Comparison of ENCODE assay signal across 16 cellular contexts in the genomic region with DNA sequence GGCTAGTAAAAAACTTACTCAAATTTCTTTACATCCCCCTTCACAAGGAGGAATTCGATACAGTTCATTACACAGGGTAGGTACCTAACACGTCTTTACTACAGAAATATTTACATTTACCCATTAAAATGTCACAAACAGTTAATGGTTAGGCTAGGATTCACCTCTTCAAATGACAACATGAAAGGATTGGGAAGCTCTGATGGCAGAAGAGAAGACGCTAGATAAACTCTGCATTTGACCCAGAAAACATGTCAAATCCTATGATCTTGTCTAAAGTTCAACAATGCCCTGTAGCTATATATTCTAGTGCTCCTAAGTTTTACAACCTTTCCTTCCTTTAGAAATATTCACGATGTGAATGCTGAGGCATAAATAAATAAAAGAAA.
DNase-seq lines count a peak whose midpoint lies in the region; ATAC-seq, FAIRE-seq and TF ChIP-seq lines count a peak whose summit lies in the region.
"Had no signal": no experiment of that assay in that cellular context is flagged by ENCODE, and none has a peak within 500 bp of the region (broad histone marks: within the 10 kb centered on the region; RNA-seq: fewer than 3 reads in every experiment).

No MANE protein-coding gene starts in this region.

- TF ChIP-seq CTCF in PC-3 (conservative IDR thresholded peaks at IDR 0.05; ENCODE audit: low read depth, low read length) (no peak), foreskin keratinocyte (conservative IDR thresholded peaks at IDR 0.05) (no peak)

- POLR2A ChIA-PET in PC-3 (lab: Charles Lee; ENCODE audit: unreplicated experiment): no interaction called here

- no peaks in the 10 kb centered on the region for H4K20me1 ChIP-seq in PC-3 (ENCODE audit: low read length)

- peak overlapping the region; percentile 32 for H3K4me2 ChIP-seq in PC-3 (ENCODE audit: low read length)

- H3K9ac ChIP-seq in PC-3 (ENCODE audit: low read length) (no peak overlapping the region), skeletal muscle tissue (ENCODE audit: low read depth in 1 of 3, low read length in 3 of 3) (no peak overlapping the region)

- CTCF ChIA-PET in PC-3 (lab: Charles Lee): interaction anchor here (0.6 kb wide), 1 partner anchor 409 kb away, joined by 4 read pairs; no protein-coding TSS in a partner anchor

- H3K4me3 ChIP-seq in PC-3 (ENCODE audit: low read length) (no peak overlapping the region), skeletal muscle tissue (ENCODE audit: low read length in 3 of 3) (no peak overlapping the region)

- H3K36me3 ChIP-seq in PC-3 (ENCODE audit: low read depth, low read length) (no peaks in the 10 kb centered on the region), skeletal muscle tissue (ENCODE audit: control insufficient read depth in 3 of 3, insufficient read depth in 3 of 3, low read length in 3 of 3) (no peaks in the 10 kb centered on the region)

- intact Hi-C loops in PC-3 (cut with micrococcal nuclease): loop anchor here (5.0 kb wide), 1 partner anchor 61 kb away; no protein-coding TSS in a partner anchor

- H3K27ac ChIP-seq in PC-3 (ENCODE audit: low read length) (peak overlapping the region; percentile 39), foreskin keratinocyte (peak overlapping the region; percentile 86), skeletal muscle tissue (ENCODE audit: low read depth, low read length) (peak overlapping the region; percentile 39)
- H3K27ac ChIP-seq: RWPE1 had no signal

- 0 out of 2 replicates have a peak, but pooled peaks cover 3% of the 10 kb centered on the region for H3K79me2 ChIP-seq in PC-3 (ENCODE audit: low read length)

- DNase-seq in GM18507 (ENCODE audit: extremely low spot score, insufficient read length, low read depth): no peak
- DNase-seq in PC-3: peak; percentile 29
- DNase-seq in foreskin keratinocyte: no peak
- DNase-seq in AG08396 (ENCODE audit: low spot score): no peak
- DNase-seq in NCI-H1436 (lab: John Stamatoyannopoulos, UW): no peak
- no peak for DNase-seq in cerebellar nuclear complex (lab: John Stamatoyannopoulos, UW)
- DNase-seq: CD8-positive, alpha-beta T cell; Kasumi-1; NCI-H1417; NCI-H2029 treated with DMSO at 0.1 percent for 48 hours; NCI-H510A; NCI-H82 had no signal

- H3K4me1 ChIP-seq in PC-3 (ENCODE audit: insufficient read depth, low read length) (peaks cover 34% of the 10 kb centered on the region), foreskin keratinocyte (peaks cover 12% of the 10 kb centered on the region), skeletal muscle tissue (ENCODE audit: control insufficient read depth in 3 of 3, insufficient read depth in 3 of 3, low read length in 3 of 3) (peaks cover 9 to 19% (median 18%) of the 10 kb centered on the region in 3 donors)

- H2AFZ ChIP-seq in PC-3 (ENCODE audit: low read length): no peak overlapping the region

- BruUV-seq in PC-3 (replicated peaks; lab: Mats Ljungman, UMichigan): no TSS peak

- no peaks in the 10 kb centered on the region for H3K9me2 ChIP-seq in PC-3 (replicated peaks; ENCODE audit: low read length)

- H3K27me3 ChIP-seq in PC-3 (ENCODE audit: low read length): no peaks in the 10 kb centered on the region
- H3K27me3 ChIP-seq in foreskin keratinocyte: no peaks in the 10 kb centered on the region
- no peaks in the 10 kb centered on the region for H3K27me3 ChIP-seq in skeletal muscle tissue (ENCODE audit: control insufficient read depth in 3 of 3, insufficient read depth in 3 of 3, low read length in 3 of 3)

- FAIRE-seq in GM18507 (lab: Jason Lieb, UNC): peak; percentile 62
- FAIRE-seq: H54 had no signal

- peak; percentile 70 for ATAC-seq in PC-3
- ATAC-seq in foreskin keratinocyte: no peak
- no peak for ATAC-seq in HG03108 (IDR thresholded peaks at IDR 0.05; ENCODE audit: unreplicated experiment)
- ATAC-seq: CD8-positive, alpha-beta T cell had no signal

- H3K9me3 ChIP-seq in PC-3 (ENCODE audit: low read length): no peaks in the 10 kb centered on the region
- no peaks in the 10 kb centered on the region for H3K9me3 ChIP-seq in skeletal muscle tissue (ENCODE audit: control insufficient read depth in 3 of 3, low read length in 3 of 3)

- H3F3A ChIP-seq in PC-3 (ENCODE audit: low read length, unreplicated experiment): no peaks in the 10 kb centered on the region
